ENCODE assay signal across 2 cellular contexts in genomic region chr3:112425382-112425781, GRCh38.
TF ChIP-seq lines count a peak whose summit lies in the region.

No MANE protein-coding gene starts in this region.

TF ChIP-seq in HepG2, 621 proteins besides CTCF, POLR2A, EP300 and RAD21:
- TF ChIP-seq ZSCAN9 (CRISPR knock-in tag; IDR thresholded peaks at IDR 0.05; ENCODE audit: borderline replicate concordance) (no peak), ARID2 (CRISPR knock-in tag; IDR thresholded peaks at IDR 0.05; ENCODE audit: borderline replicate concordance) (no peak), ZNF251 (CRISPR knock-in tag; IDR thresholded peaks at IDR 0.05) (no peak), AGO2 (optimal IDR thresholded peaks at IDR 0.05; ENCODE audit: low read depth, low read length) (no peak), GZF1 (CRISPR knock-in tag; IDR thresholded peaks at IDR 0.05) (peak; percentile 80; the same call in 1 of the 2 replicates)

TF ChIP-seq in H1, 55 proteins besides CTCF, POLR2A, EP300 and RAD21:
- peak; percentile 99 for TF ChIP-seq CHD7 (IDR thresholded peaks at IDR 0.05; ENCODE audit: insufficient replicate concordance, low read length)
- TF ChIP-seq CBX5 (IDR thresholded peaks at IDR 0.05; ENCODE audit: low read depth, low read length) = no peak
- TF ChIP-seq MAFK (IDR thresholded peaks at IDR 0.05; ENCODE audit: low read depth, low read length) = peak; percentile 51; the same call in 1 of the 2 replicates
TF ChIP-seq in H1: peak in this region for 2.
